In genomic region chr4:13797061-13797460, GRCh38 we compare ENCODE assay signal across 20 cellular contexts.
DNase-seq lines count a peak whose midpoint lies in the region; ATAC-seq and TF ChIP-seq lines count a peak whose summit lies in the region.
"Had no signal": no experiment of that assay in that cellular context is flagged by ENCODE, and none has a peak within 500 bp of the region (broad histone marks: within the 10 kb centered on the region; RNA-seq: fewer than 3 reads in every experiment).

No MANE protein-coding gene starts in this region.

- no peaks in the 10 kb centered on the region for H3K36me3 ChIP-seq in parathyroid adenoma (ENCODE audit: control insufficient read depth, insufficient read depth, low read length)
- no peaks in the 10 kb centered on the region for H3K36me3 ChIP-seq in heart right ventricle
- H3K36me3 ChIP-seq: BLaER1 treated with 17β-estradiol and CSF1 and Interleukin-3, amounts not matched to agents 10 nM and 100 nM had no signal

- H3K4me1 ChIP-seq in parathyroid adenoma (peaks cover 7% of the 10 kb centered on the region), heart right ventricle (no peaks in the 10 kb centered on the region)
- H3K4me1 ChIP-seq: A549, Caco-2 had no signal

- H3K4me2 ChIP-seq in parathyroid adenoma (ENCODE audit: low read length), result no peak overlapping the region
- H3K4me2 ChIP-seq: A549; BLaER1 treated with 17β-estradiol and CSF1 and Interleukin-3, amounts not matched to agents 10 nM and 100 nM had no signal

- WGBS in heart right ventricle, 2 donors, result 82 to 86% methylated on average over 7 of the region's 7 CpGs

- peak overlapping the region; percentile 5 for H3K27ac ChIP-seq in parathyroid adenoma
- H3K27ac ChIP-seq in heart right ventricle, result no peak overlapping the region
- H3K27ac ChIP-seq: 22Rv1; A549; BLaER1 treated with 17β-estradiol and CSF1 and Interleukin-3, amounts not matched to agents 10 nM and 100 nM; C4-2B had no signal

- no peak for TF ChIP-seq CTCF in parathyroid adenoma (IDR thresholded peaks at IDR 0.05)
- TF ChIP-seq CTCF in heart right ventricle (IDR thresholded peaks at IDR 0.05), result no peak

- H3K4me3 ChIP-seq in parathyroid adenoma (ENCODE audit: low read depth, low read length) (no peak overlapping the region), heart right ventricle (no peak overlapping the region)
- H3K4me3 ChIP-seq: A549; BLaER1 treated with 17β-estradiol and CSF1 and Interleukin-3, amounts not matched to agents 10 nM and 100 nM; GM12878 had no signal

- H3K79me2 ChIP-seq in parathyroid adenoma, result no peaks in the 10 kb centered on the region

- no peak overlapping the region for H2AFZ ChIP-seq in parathyroid adenoma

- ATAC-seq in heart right ventricle (no peak), GM18519 (IDR thresholded peaks at IDR 0.05; ENCODE audit: low FRiP score, unreplicated experiment) (no peak)
- ATAC-seq: A549; CD8-positive, alpha-beta T cell; GM12878 had no signal

- H3K27me3 ChIP-seq in parathyroid adenoma (ENCODE audit: control insufficient read depth, insufficient read depth, low read length), result no peaks in the 10 kb centered on the region
- H3K27me3 ChIP-seq in heart right ventricle, result no peaks in the 10 kb centered on the region
- H3K27me3 ChIP-seq: BLaER1 treated with 17β-estradiol and CSF1 and Interleukin-3, amounts not matched to agents 10 nM and 100 nM had no signal

- H3K9me3 ChIP-seq in parathyroid adenoma (ENCODE audit: control insufficient read depth, low read length) (no peaks in the 10 kb centered on the region), heart right ventricle (peaks cover 0 to 11% (median 0%) of the 10 kb centered on the region in 11 donors)
- H3K9me3 ChIP-seq: A549; BLaER1 treated with 17β-estradiol and CSF1 and Interleukin-3, amounts not matched to agents 10 nM and 100 nM; Caco-2 had no signal

- peak; percentile 12 for DNase-seq in EH (ENCODE audit: low read depth)
- DNase-seq in fibroblast of peridontal ligament (ENCODE audit: extremely low read depth), result peak; percentile 5
- peak; percentile 99 for DNase-seq in foreskin melanocyte
- no peak for DNase-seq in heart right ventricle
- no peak for DNase-seq in globus pallidus (ENCODE audit: low spot score)
- DNase-seq: AML-193; Caco-2; Calu3; CD4-positive, alpha-beta T cell; CD8-positive, alpha-beta T cell; DMS79 treated with DMSO at 0.1 percent for 48 hours; EL; GDM1 had no signal

- intact Hi-C loops in heart right ventricle (cut with DNase I), result no loop called here

- no peak overlapping the region for H3K9ac ChIP-seq in parathyroid adenoma
- H3K9ac ChIP-seq: BLaER1 treated with 17β-estradiol and CSF1 and Interleukin-3, amounts not matched to agents 10 nM and 100 nM had no signal

Comparison
In these comparisons a context has a peak if more than half of its experiments do, and no peak if none do; other contexts are left out.
1. DNase-seq: peak in EH (single experiment), fibroblast of peridontal ligament (single experiment) and foreskin melanocyte (single experiment); none in heart right ventricle (0 of 2) and globus pallidus (single experiment).